ENCODE assay signal across 8 cellular contexts in genomic region chr9:117644607-117645244, GRCh38. TPM values are rescaled to one million over a fixed set of nuclear protein-coding genes. Genes with fewer than 3 reads are reported as not detected.
A peak's percentile ranks its signal among the peaks of the same experiment; 100 is the strongest.
DNase-seq lines count a peak whose midpoint lies in the region; ATAC-seq and TF ChIP-seq lines count a peak whose summit lies in the region.

No MANE protein-coding gene starts in this region.

- no peaks in the 10 kb centered on the region for H3K27me3 ChIP-seq in H7 (ENCODE audit: control insufficient read depth, insufficient read depth, low read length)
- peaks cover 43% of the 10 kb centered on the region for H3K27me3 ChIP-seq in gastroesophageal sphincter
- peaks cover 0 to 13% of the 10 kb centered on the region in 2 donors for H3K27me3 ChIP-seq in tibial nerve

- no peak overlapping the region for H3K4me3 ChIP-seq in H7 (ENCODE audit: insufficient read depth, low read depth, low read length)
- no peak overlapping the region for H3K4me3 ChIP-seq in LNCaP clone FGC (ENCODE audit: low read depth, low read length)
- H3K4me3 ChIP-seq in gastroesophageal sphincter = peak overlapping the region; percentile 8 to 37
- peak overlapping the region in 3 of 4 donors; percentile 2 to 30 (median 10) for H3K4me3 ChIP-seq in tibial nerve

- H3K4me1 ChIP-seq in gastroesophageal sphincter (peaks cover 0 to 21% (median 0%) of the 10 kb centered on the region in 3 donors), tibial nerve (peaks cover 0 to 19% (median 8%) of the 10 kb centered on the region in 4 donors)

- no peaks in the 10 kb centered on the region for H3K9me3 ChIP-seq in gastroesophageal sphincter
- no peaks in the 10 kb centered on the region for H3K9me3 ChIP-seq in tibial nerve

- H3K27ac ChIP-seq in gastroesophageal sphincter = peak overlapping the region in 1 of 4 donors; percentile 13
- H3K27ac ChIP-seq in tibial nerve = peak overlapping the region in 1 of 4 donors; percentile 50

- TF ChIP-seq EP300 in gastroesophageal sphincter (IDR thresholded peaks at IDR 0.05) (no peak), tibial nerve (IDR thresholded peaks at IDR 0.05) (no peak)

- ATAC-seq in gastroesophageal sphincter = peak; percentile 68

- H3K36me3 ChIP-seq in H7 (replicated peaks; ENCODE audit: control insufficient read depth, insufficient read depth, low read length) (no peaks in the 10 kb centered on the region), gastroesophageal sphincter (no peaks in the 10 kb centered on the region), tibial nerve (no peaks in the 10 kb centered on the region)

- 3 to 5% methylated on average over 5 to 6 of the region's 10 CpGs for WGBS in gastroesophageal sphincter (ENCODE audit: low coverage in 1 of 2), 2 donors
- WGBS in tibial nerve, 2 donors = 1 to 3% methylated on average over 10 of the region's 10 CpGs

- DNase-seq in GDM1 (lab: John Stamatoyannopoulos, UW) (peak; percentile 54), H7 (peak; percentile 62), LNCaP clone FGC (ENCODE audit: low read depth) (peak; percentile 21), RPMI7951 (ENCODE audit: low read depth) (peak; percentile 51), occipital lobe (lab: John Stamatoyannopoulos, UW) (peak; percentile 65), tibial nerve (ENCODE audit: low spot score in 2 of 2) (peak; percentile 61 to 85)
- peak; percentile 10 for DNase-seq in activated gamma-delta T cell treated with anti-CD3 and anti-CD28 coated beads, Interleukin-2, amount 50 U/mL, for 16 hours (ENCODE audit: low read depth)

- peak; percentile 99 for TF ChIP-seq CTCF in LNCaP clone FGC (IDR thresholded peaks at IDR 0.05; ENCODE audit: control insufficient read depth, extremely low read depth, insufficient read depth)
- TF ChIP-seq CTCF in gastroesophageal sphincter (IDR thresholded peaks at IDR 0.05) = peak in 3 of 4 experiments; percentile 88 to 91 (median 90)
- TF ChIP-seq CTCF in tibial nerve (IDR thresholded peaks at IDR 0.05) = peak; percentile 88 to 94 (median 92)

- TF ChIP-seq POLR2A in gastroesophageal sphincter (IDR thresholded peaks at IDR 0.05) (no peak), tibial nerve (IDR thresholded peaks at IDR 0.05) (no peak)

RNA-seq across cellular contexts. Expression of gene TLR4, which starts 59.5 kb away (rescaled TPM):
- 0.07 TPM in 1 of 2 replicates, not detected in the other for total RNA-seq in H7 (2014; rRNA removed; shearing (Covaris generic))
- 15.9 and 21.0 TPM in 2 replicates for total RNA-seq in RPMI7951 (2014; rRNA removed; shearing (Covaris generic))
- total RNA-seq in gastroesophageal sphincter (10 to 100 TPM in 3 of 4 donors, 1 to 10 TPM in 1; 9.8 to 31.5 (median 19.9) TPM), occipital lobe (10.8 TPM), tibial nerve (10 to 100 TPM; 14.0 to 33.1 (median 21.9) TPM)

Comparison
In these comparisons a context has a peak if more than half of its experiments do, and no peak if none do; other contexts are left out.
1. DNase-seq: peak in every context shown above with its lines; median percentile 73 in tibial nerve; 65 in occipital lobe; 62 in H7; 54 in GDM1; 51 in RPMI7951; 21 in LNCaP clone FGC; 10 in activated gamma-delta T cell treated with anti-CD3 and anti-CD28 coated beads, Interleukin-2, amount 50 U/mL, for 16 hours.
2. H3K4me3 ChIP-seq: peak in gastroesophageal sphincter (2 of 2) and tibial nerve (3 of 4); none in H7 (single experiment) and LNCaP clone FGC (single experiment).
3. RNA of gene TLR4, which starts 59.5 kb away (total RNA-seq): 9.8 to 31.5 TPM in gastroesophageal sphincter, 14.0 to 33.1 TPM in tibial nerve, 15.9 to 21.0 TPM in RPMI7951 and 10.8 TPM in occipital lobe (single experiment); 0.07 TPM in H7; every median in the first group is over 10 times any median in the second.
4. Peak in every context shown above with its lines, with median percentiles within 50 percentile points of each other: CTCF ChIP-seq.